9 cellular contexts compared by ENCODE assay signal in the genomic region with DNA sequence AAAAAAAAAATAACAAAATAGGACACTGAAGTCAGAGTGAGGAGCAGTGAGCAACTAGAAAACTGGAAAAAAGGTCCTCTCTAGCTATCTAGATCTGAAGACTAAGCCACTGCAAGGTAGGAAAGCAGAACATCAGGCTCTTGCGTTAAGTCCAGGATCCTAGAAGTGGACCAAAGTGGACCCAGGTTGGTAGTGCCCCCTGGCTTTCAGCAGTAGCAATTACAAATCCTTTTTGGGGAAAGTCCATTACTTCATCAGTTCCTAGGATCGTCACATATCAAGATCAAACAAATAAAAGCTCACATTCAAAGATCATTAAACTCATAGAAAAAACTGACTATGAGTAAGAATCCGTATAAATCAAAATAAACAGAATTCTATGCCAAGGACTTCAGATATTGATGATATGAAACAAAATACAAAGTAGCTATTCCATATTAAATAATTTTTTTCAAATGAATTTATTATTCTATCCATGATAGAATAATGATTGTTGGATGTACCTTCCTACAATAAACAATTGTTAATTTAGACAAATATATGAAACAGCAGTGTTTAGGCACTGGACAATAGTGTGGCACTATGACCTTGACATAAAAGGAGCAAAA. TPM values are rescaled to one million over a fixed set of nuclear protein-coding genes. Genes with fewer than 3 reads are reported as not detected.
DNase-seq lines count a peak whose midpoint lies in the region; ATAC-seq and TF ChIP-seq lines count a peak whose summit lies in the region.
"Had no signal": no experiment of that assay in that cellular context is flagged by ENCODE, and none has a peak within 500 bp of the region (broad histone marks: within the 10 kb centered on the region; RNA-seq: fewer than 3 reads in every experiment).

No MANE protein-coding gene starts in this region.

- peak overlapping the region; percentile 20 for H3K27ac Mint-ChIP-seq in Calu3 (ENCODE audit: unreplicated experiment)
- no peak overlapping the region for H3K27ac Mint-ChIP-seq in activated CD4-positive, alpha-beta memory T cell treated with anti-CD3 and anti-CD28 coated beads for 36 hours
- H3K27ac Mint-ChIP-seq: T-cell had no signal

- no peaks in the 10 kb centered on the region for H3K9me3 Mint-ChIP-seq in Calu3 (ENCODE audit: low read depth, unreplicated experiment)
- peaks cover 10% of the 10 kb centered on the region for H3K9me3 Mint-ChIP-seq in activated CD4-positive, alpha-beta memory T cell treated with anti-CD3 and anti-CD28 coated beads for 36 hours

- H3K9me3 ChIP-seq in neutrophil, result no peaks in the 10 kb centered on the region

- no peak overlapping the region for H3K4me3 ChIP-seq in neutrophil (ENCODE audit: low read depth in 1 of 2, low read length in 1 of 2)

- POLR2A ChIA-PET in activated CD4-positive, alpha-beta memory T cell treated with anti-CD3 and anti-CD28 coated beads for 36 hours (lab: Charles Lee), result interaction anchor here (0.6 to 1.4 kb wide), 2 partner anchors 36 to 66 kb away, joined by 3 to 5 read pairs; no protein-coding TSS in a partner anchor

- H3K36me3 Mint-ChIP-seq in Calu3 (ENCODE audit: insufficient read depth, unreplicated experiment), result no peaks in the 10 kb centered on the region
- peaks cover 2% of the 10 kb centered on the region for H3K36me3 Mint-ChIP-seq in activated CD4-positive, alpha-beta memory T cell treated with anti-CD3 and anti-CD28 coated beads for 36 hours
- H3K36me3 Mint-ChIP-seq: T-cell had no signal

- no TSS peak for BruUV-seq in Calu3 (replicated peaks; lab: Mats Ljungman, UMichigan)

- CTCF ChIA-PET in Calu3 (lab: Charles Lee), result interaction anchor here (0.7 to 1.7 kb wide), 10 partner anchors 16 to 1941 kb away, joined by 3 to 10 read pairs (median 4); no protein-coding TSS in a partner anchor
- CTCF ChIA-PET in activated CD4-positive, alpha-beta memory T cell treated with anti-CD3 and anti-CD28 coated beads for 36 hours (lab: Charles Lee), result interaction anchor here (0.5 to 4.0 kb wide), 41 partner anchors 9 to 1271 kb away, joined by 3 to 26 read pairs (median 4); a partner anchor contains a TSS

- ATAC-seq in GM19455 (IDR thresholded peaks at IDR 0.05; ENCODE audit: unreplicated experiment) (peak; percentile 48), GM19023 (IDR thresholded peaks at IDR 0.05; ENCODE audit: unreplicated experiment) (no peak)

- peaks cover 11% of the 10 kb centered on the region for H3K4me1 Mint-ChIP-seq in Calu3 (ENCODE audit: low read depth, unreplicated experiment)
- H3K4me1 Mint-ChIP-seq in activated CD4-positive, alpha-beta memory T cell treated with anti-CD3 and anti-CD28 coated beads for 36 hours (ENCODE audit: low read depth), result peaks cover 19% of the 10 kb centered on the region

- TF ChIP-seq CTCF in Calu3 (IDR thresholded peaks at IDR 0.05; ENCODE audit: unreplicated experiment), result peak; percentile 70
- TF ChIP-seq CTCF in neutrophil (IDR thresholded peaks at IDR 0.05), result peak; percentile 92

- H3K27ac ChIP-seq in neutrophil, result no peak overlapping the region

- H3K27me3 ChIP-seq in neutrophil, result no peaks in the 10 kb centered on the region

- H3K4me1 ChIP-seq in neutrophil (ENCODE audit: control insufficient read depth in 1 of 2, insufficient read depth in 1 of 2, low read depth in 1 of 2, low read length in 1 of 2), result peaks cover 18 to 19% of the 10 kb centered on the region in 2 experiments

- no peaks in the 10 kb centered on the region for H3K27me3 Mint-ChIP-seq in Calu3 (ENCODE audit: unreplicated experiment)
- H3K27me3 Mint-ChIP-seq in activated CD4-positive, alpha-beta memory T cell treated with anti-CD3 and anti-CD28 coated beads for 36 hours, result peaks cover 31% of the 10 kb centered on the region

- H3K4me3 Mint-ChIP-seq in Calu3 (ENCODE audit: low read depth, unreplicated experiment), result no peak overlapping the region
- no peak overlapping the region for H3K4me3 Mint-ChIP-seq in activated CD4-positive, alpha-beta memory T cell treated with anti-CD3 and anti-CD28 coated beads for 36 hours
- H3K4me3 Mint-ChIP-seq: T-cell had no signal

- intact Hi-C loops in Calu3 (cut with micrococcal nuclease; ENCODE audit: unreplicated experiment), result loop anchor here (2.0 kb wide), 1 partner anchor 86 kb away; no protein-coding TSS in a partner anchor
- intact Hi-C loops in activated CD4-positive, alpha-beta memory T cell treated with anti-CD3 and anti-CD28 coated beads for 36 hours (cut with micrococcal nuclease), result loop anchor here (1.0 to 2.0 kb wide), 4 partner anchors 76 to 634 kb away; no protein-coding TSS in a partner anchor

- peak; percentile 66 for DNase-seq in Calu3
- DNase-seq in NCI-H2029 (lab: John Stamatoyannopoulos, UW), result peak; percentile 28
- DNase-seq in activated CD4-positive, alpha-beta memory T cell treated with anti-CD3 and anti-CD28 coated beads for 36 hours, result peak; percentile 55
- peak; percentile 27 for DNase-seq in foreskin melanocyte
- DNase-seq in T1000 (lab: John Stamatoyannopoulos, UW), result no peak

- H3K36me3 ChIP-seq in neutrophil, result no peaks in the 10 kb centered on the region

RNA-seq across cellular contexts. Expression of a gene that starts 6.5 kb away (rescaled TPM):
- total RNA-seq in Calu3 (2022), result 41.1 and 47.1 TPM in 2 replicates
- total RNA-seq in activated CD4-positive, alpha-beta memory T cell treated with anti-CD3 and anti-CD28 coated beads for 36 hours, result 10 to 100 TPM; 27.7 to 27.8 TPM
